In genomic region chr15:31106495-31107300, GRCh38 we compare ENCODE assay signal across 27 cellular contexts. TPM values are rescaled to one million over a fixed set of nuclear protein-coding genes. Genes with fewer than 3 reads are reported as not detected.
A peak's percentile ranks its signal among the peaks of the same experiment; 100 is the strongest.
DNase-seq lines count a peak whose midpoint lies in the region; ATAC-seq and TF ChIP-seq lines count a peak whose summit lies in the region.
"Had no signal": no experiment of that assay in that cellular context is flagged by ENCODE, and none has a peak within 500 bp of the region (broad histone marks: within the 10 kb centered on the region; RNA-seq: fewer than 3 reads in every experiment).

No MANE protein-coding gene starts in this region.

- intact Hi-C loops in cardiac septum (cut with DNase I): no loop called here

- H3K36me3 ChIP-seq in right atrium auricular region: no peaks in the 10 kb centered on the region
- H3K36me3 ChIP-seq: BE2C, stomach, transverse colon had no signal

- H3K36me3 Mint-ChIP-seq in type B pancreatic cell: no peaks in the 10 kb centered on the region
- H3K36me3 Mint-ChIP-seq: activated naive CD8-positive, alpha-beta T cell treated with anti-CD3 and anti-CD28 coated beads, Interleukin-2, amount 10 ng/mL, durations not matched to agents 7 days and 5 days; natural killer cell had no signal

- no peaks in the 10 kb centered on the region for H3K27me3 ChIP-seq in right atrium auricular region
- H3K27me3 ChIP-seq: BE2C, stomach, transverse colon had no signal

- no peak overlapping the region for H3K4me3 ChIP-seq in right atrium auricular region
- H3K4me3 ChIP-seq: stomach, transverse colon had no signal

- H3K27ac Mint-ChIP-seq in type B pancreatic cell: no peak overlapping the region
- H3K27ac Mint-ChIP-seq: activated naive CD8-positive, alpha-beta T cell treated with anti-CD3 and anti-CD28 coated beads, Interleukin-2, amount 10 ng/mL, durations not matched to agents 7 days and 5 days; natural killer cell had no signal

- H3K4me1 ChIP-seq in right atrium auricular region: no peaks in the 10 kb centered on the region
- H3K4me1 ChIP-seq: BE2C, transverse colon had no signal

- ATAC-seq in HG02610 (IDR thresholded peaks at IDR 0.05; ENCODE audit: unreplicated experiment) (no peak), HG02759 (IDR thresholded peaks at IDR 0.05; ENCODE audit: unreplicated experiment) (no peak)
- ATAC-seq: HCT116, natural killer cell had no signal

- H3K27ac ChIP-seq in right atrium auricular region: no peak overlapping the region
- H3K27ac ChIP-seq: stomach, transverse colon had no signal

- peak; percentile 26 for DNase-seq in right atrium auricular region (ENCODE audit: low spot score)
- no peak for DNase-seq in cardiac septum (ENCODE audit: low spot score)
- peak; percentile 20 for DNase-seq in NOMO-1 treated with dmso at 0.1 percent for 144 hours (lab: John Stamatoyannopoulos, UW; ENCODE audit: unreplicated experiment)
- DNase-seq in fibroblast of gingiva (ENCODE audit: low read depth): peak; percentile 34
- DNase-seq in type B pancreatic cell (ENCODE audit: extremely low spot score, unreplicated experiment): peak; percentile 8
- no peak for DNase-seq in ACHN
- DNase-seq: activated CD4-positive, alpha-beta T cell treated with anti-CD3 and anti-CD28 coated beads for 4 hours; activated CD8-positive, alpha-beta memory T cell treated with anti-CD3 and anti-CD28 coated beads for 24 hours; activated effector memory CD4-positive, alpha-beta T cell treated with Interleukin-2 at 50 U/mL for 16 hours; activated naive CD8-positive, alpha-beta T cell treated with anti-CD3 and anti-CD28 coated beads, Interleukin-2, amount 10 ng/mL, durations not matched to agents 7 days and 5 days; BE2C; DMS53; natural killer cell; NCI-H2081 treated with DMSO at 0.1 percent for 48 hours; NCI-H226; NCI-H69; occipital lobe; stimulated activated CD4-positive, alpha-beta T cell treated with anti-CD3 and anti-CD28 coated beads, Interleukin-2, amount 100 ng/mL, for 24 hours; stomach; transverse colon had no signal

- no peak overlapping the region for H3K4me3 Mint-ChIP-seq in type B pancreatic cell
- H3K4me3 Mint-ChIP-seq: activated naive CD8-positive, alpha-beta T cell treated with anti-CD3 and anti-CD28 coated beads, Interleukin-2, amount 10 ng/mL, durations not matched to agents 7 days and 5 days; natural killer cell had no signal

- no peaks in the 10 kb centered on the region for H3K9me3 Mint-ChIP-seq in type B pancreatic cell
- H3K9me3 Mint-ChIP-seq: activated naive CD8-positive, alpha-beta T cell treated with anti-CD3 and anti-CD28 coated beads, Interleukin-2, amount 10 ng/mL, durations not matched to agents 7 days and 5 days; natural killer cell had no signal

- H3K9me3 ChIP-seq in right atrium auricular region: no peaks in the 10 kb centered on the region
- H3K9me3 ChIP-seq: BE2C, stomach, transverse colon had no signal

- TF ChIP-seq CTCF in right atrium auricular region (IDR thresholded peaks at IDR 0.05): no peak
- TF ChIP-seq CTCF in type B pancreatic cell (conservative IDR thresholded peaks at IDR 0.05): no peak

- peaks cover 5% of the 10 kb centered on the region for H3K4me1 Mint-ChIP-seq in type B pancreatic cell (ENCODE audit: unreplicated experiment)
- H3K4me1 Mint-ChIP-seq: activated naive CD8-positive, alpha-beta T cell treated with anti-CD3 and anti-CD28 coated beads, Interleukin-2, amount 10 ng/mL, durations not matched to agents 7 days and 5 days; natural killer cell had no signal

- in situ Hi-C loops in ACHN (cut with HindIII; ENCODE audit: low pct_ligation_motif_present, low pct_unique_long_range_greater_than_20kb, low sequenced_read_pairs): no loop called here

- H3K27me3 Mint-ChIP-seq in type B pancreatic cell: no peaks in the 10 kb centered on the region

RNA-seq across cellular contexts. Expression of gene TRPM1, which starts 5.2 kb away (rescaled TPM):
- not detected for total RNA-seq in right atrium auricular region
- not detected for total RNA-seq in cardiac septum
- 9.5 TPM in 1 of 2 replicates, not detected in the other for total RNA-seq in type B pancreatic cell (ENCODE audit: low replicate concordance)
- total RNA-seq: activated naive CD8-positive, alpha-beta T cell treated with anti-CD3 and anti-CD28 coated beads, Interleukin-2, amount 10 ng/mL, durations not matched to agents 7 days and 5 days; glomerular endothelial cell; liver; mononuclear cell; natural killer cell; occipital lobe; stomach; T-helper 2 cell treated with Interferon-gamma antibody and Interleukin-4, amounts not matched to agents 100 ng/mL and 5 ng/mL, for 36 hours; transverse colon had no signal

Comparison
In these comparisons a context has a peak if more than half of its experiments do, and no peak if none do; other contexts are left out.
1. DNase-seq: peak in right atrium auricular region (single experiment), NOMO-1 treated with dmso at 0.1 percent for 144 hours (single experiment), fibroblast of gingiva (single experiment) and type B pancreatic cell (single experiment); none in cardiac septum (single experiment) and ACHN (single experiment).